In genomic region chr13:27308941-27309340, GRCh38 we compare ENCODE assay signal across 31 cellular contexts.
"Had no signal": no experiment of that assay in that cellular context is flagged by ENCODE, and none has a peak within 500 bp of the region (broad histone marks: within the 10 kb centered on the region; RNA-seq: fewer than 3 reads in every experiment).

No MANE protein-coding gene starts in this region.

- H3K9me3 Mint-ChIP-seq: activated CD4-positive, alpha-beta memory T cell treated with anti-CD3 and anti-CD28 coated beads, Interleukin-2, amount 10 ng/mL, durations not matched to agents 7 days and 5 days; activated naive CD4-positive, alpha-beta T cell treated with anti-CD3 and anti-CD28 coated beads, Interleukin-2, amount 50 U/mL, for 24 hours; activated naive CD8-positive, alpha-beta T cell treated with anti-CD3 and anti-CD28 coated beads, Interleukin-2, amount 10 ng/mL, durations not matched to agents 7 days and 5 days; activated T-helper 2 cell treated with anti-CD3 and anti-CD28 coated beads, Interferon-gamma antibody, Interleukin-2, Interleukin-4, amounts not matched to agents 10 μg/mL and 5 μg/mL and 100 μg/mL, durations not matched to agents 14 hours and 24 hours and 36 hours; central memory CD8-positive, alpha-beta T cell had no signal

- DNase-seq: activated CD4-positive, alpha-beta memory T cell treated with anti-CD3 and anti-CD28 coated beads, Interleukin-2, amount 10 ng/mL, durations not matched to agents 7 days and 5 days; activated CD4-positive, alpha-beta T cell treated with anti-CD3 and anti-CD28 coated beads for 1 hour; activated CD4-positive, alpha-beta T cell treated with anti-CD3 and anti-CD28 coated beads for 48 hours; activated CD4-positive, CD25-positive, alpha-beta regulatory T cell; activated gamma-delta T cell; activated naive CD4-positive, alpha-beta T cell treated with Interleukin-2 at 50 U/mL for 16 hours; activated naive CD8-positive, alpha-beta T cell treated with anti-CD3 and anti-CD28 coated beads, Interleukin-2, amount 10 ng/mL, durations not matched to agents 7 days and 5 days; activated T-cell treated with anti-CD3 and anti-CD28 coated beads, Interleukin-2, amount 50 U/mL, for 1 hour; amygdala; NCI-H1092 treated with DMSO at 0.1 percent for 48 hours; NCI-H1417; NCI-H146; NCI-H187; NCI-H2029 treated with DMSO at 0.1 percent for 48 hours; NCI-H226; NCI-H446 treated with DMSO at 0.1 percent for 48 hours; NCI-H524; NCI-H69; Peyer's patch; RPMI8226; SIG-M5; T-helper 1 cell; T1000; WERI-Rb-1 had no signal

- H3K27ac ChIP-seq: ascending aorta, cardiac muscle cell, KMS-11, Peyer's patch, WERI-Rb-1 had no signal

- H3K4me2 ChIP-seq: KMS-11 had no signal

- H3K27ac Mint-ChIP-seq: activated CD4-positive, alpha-beta memory T cell treated with anti-CD3 and anti-CD28 coated beads, Interleukin-2, amount 10 ng/mL, durations not matched to agents 7 days and 5 days; activated naive CD4-positive, alpha-beta T cell treated with anti-CD3 and anti-CD28 coated beads, Interleukin-2, amount 50 U/mL, for 24 hours; activated naive CD8-positive, alpha-beta T cell treated with anti-CD3 and anti-CD28 coated beads, Interleukin-2, amount 10 ng/mL, durations not matched to agents 7 days and 5 days; activated T-helper 2 cell treated with anti-CD3 and anti-CD28 coated beads, Interferon-gamma antibody, Interleukin-2, Interleukin-4, amounts not matched to agents 10 μg/mL and 5 μg/mL and 100 μg/mL, durations not matched to agents 14 hours and 24 hours and 36 hours had no signal

- H3K36me3 Mint-ChIP-seq: activated naive CD4-positive, alpha-beta T cell treated with anti-CD3 and anti-CD28 coated beads, Interleukin-2, amount 50 U/mL, for 24 hours; activated naive CD8-positive, alpha-beta T cell treated with anti-CD3 and anti-CD28 coated beads, Interleukin-2, amount 10 ng/mL, durations not matched to agents 7 days and 5 days had no signal

- H3K27me3 Mint-ChIP-seq: activated naive CD4-positive, alpha-beta T cell treated with anti-CD3 and anti-CD28 coated beads, Interleukin-2, amount 50 U/mL, for 24 hours had no signal

- H3K27me3 ChIP-seq: ascending aorta, Peyer's patch had no signal

- H3K4me3 ChIP-seq: ascending aorta, cardiac muscle cell, Peyer's patch had no signal

- H3K4me1 ChIP-seq: ascending aorta, Peyer's patch had no signal

- H3K9ac ChIP-seq: KMS-11 had no signal

- H3K36me3 ChIP-seq: ascending aorta, cardiac muscle cell, Peyer's patch, WERI-Rb-1 had no signal

- H3K4me3 Mint-ChIP-seq: activated CD4-positive, alpha-beta memory T cell treated with anti-CD3 and anti-CD28 coated beads, Interleukin-2, amount 10 ng/mL, durations not matched to agents 7 days and 5 days; activated naive CD4-positive, alpha-beta T cell treated with anti-CD3 and anti-CD28 coated beads, Interleukin-2, amount 50 U/mL, for 24 hours; activated naive CD8-positive, alpha-beta T cell treated with anti-CD3 and anti-CD28 coated beads, Interleukin-2, amount 10 ng/mL, durations not matched to agents 7 days and 5 days; central memory CD8-positive, alpha-beta T cell had no signal

- ATAC-seq: SK-N-SH treated with all-trans-retinoic acid at 6 μM for 48 hours had no signal

- H3K9me3 ChIP-seq: ascending aorta, Peyer's patch had no signal
